In the genomic region with DNA sequence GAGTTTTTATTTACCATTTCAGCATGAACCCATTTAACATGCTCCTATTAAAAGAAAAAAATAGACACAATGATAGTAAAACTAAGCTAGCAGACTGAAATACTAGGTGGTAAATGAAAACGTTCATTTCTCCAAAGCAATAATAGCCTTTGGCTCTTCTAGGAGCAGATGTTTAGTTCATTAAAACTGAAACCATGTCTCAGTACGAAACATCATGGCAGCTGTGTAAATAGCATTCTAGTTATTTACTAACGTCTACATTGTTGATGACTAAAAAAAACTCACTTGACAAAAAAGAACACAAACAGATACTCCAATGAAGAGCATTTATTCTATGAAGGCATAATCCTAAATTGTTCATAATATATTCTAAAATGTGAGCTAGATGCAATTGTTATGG, we compare ENCODE assay signal across 23 cellular contexts. TPM values are rescaled to one million over a fixed set of nuclear protein-coding genes. Genes with fewer than 3 reads are reported as not detected.
A peak's percentile ranks its signal among the peaks of the same experiment; 100 is the strongest.
DNase-seq lines count a peak whose midpoint lies in the region; ATAC-seq and FAIRE-seq lines count a peak whose summit lies in the region.
"Had no signal": no experiment of that assay in that cellular context is flagged by ENCODE, and none has a peak within 500 bp of the region (broad histone marks: within the 10 kb centered on the region; RNA-seq: fewer than 3 reads in every experiment).

No MANE protein-coding gene starts in this region.

- H3F3A ChIP-seq in GM23248 (ENCODE audit: insufficient read depth), result peaks cover 3% of the 10 kb centered on the region

- ATAC-seq in HG02973 (IDR thresholded peaks at IDR 0.05; ENCODE audit: unreplicated experiment), result peak; percentile 79
- ATAC-seq: activated T-cell treated with anti-CD3 and anti-CD28 coated beads, Interleukin-2, amount 50 U/mL, for 4 hours; heart left ventricle; left lobe of liver; stimulated activated memory B cell treated with anti-CD40 and anti-IgM and Interleukin-4, amounts not matched to agents 10 μg/mL and 1 μg/mL and 100 μg/mL, for 72 hours had no signal

- no peaks in the 10 kb centered on the region for H3K27me3 ChIP-seq in GM23248 (replicated peaks; ENCODE audit: insufficient read depth)
- H3K27me3 ChIP-seq: heart left ventricle, sigmoid colon, testis had no signal

- H4K20me1 ChIP-seq in GM23248 (ENCODE audit: insufficient read depth), result no peaks in the 10 kb centered on the region; the same call in 1 of the 2 replicates

- H3K79me2 ChIP-seq in GM23248 (ENCODE audit: insufficient read depth), result peaks cover 23% of the 10 kb centered on the region; the same call in 1 of the 2 replicates

- 72 to 73% methylated on average over 3 of the region's 3 CpGs for WGBS in GM23248 (ENCODE audit: low coverage in 1 of 2, low lambda C conversion rate in 2 of 2, missing lambda C conversion rate in 2 of 2), 2 experiments

- no peak overlapping the region for H2AFZ ChIP-seq in GM23248

- H3K4me1 ChIP-seq in GM23248 (ENCODE audit: insufficient read depth), result no peaks in the 10 kb centered on the region
- H3K4me1 ChIP-seq: heart left ventricle, sigmoid colon, testis had no signal

- peaks cover 62% of the 10 kb centered on the region for H3K36me3 ChIP-seq in GM23248 (ENCODE audit: low read depth)

- no peak overlapping the region for H3K27ac ChIP-seq in GM23248
- H3K27ac ChIP-seq: heart left ventricle, RWPE1, sigmoid colon, testis had no signal

- H3K4me3 ChIP-seq in GM23248, result no peak overlapping the region
- H3K4me3 ChIP-seq: heart left ventricle, sigmoid colon, testis had no signal

- H3K9ac ChIP-seq in GM23248, result no peak overlapping the region

- H3K4me2 ChIP-seq in GM23248 (ENCODE audit: unreplicated experiment), result no peak overlapping the region

- in situ Hi-C loops in GM23248 (cut with MboI), result no loop called here

- H3K9me2 ChIP-seq in GM23248 (ENCODE audit: insufficient read depth), result no peaks in the 10 kb centered on the region

- FAIRE-seq in islet of Langerhans (lab: Jason Lieb, UNC), result peak; percentile 33

- peak; percentile 84 for DNase-seq in NCI-H146 (lab: John Stamatoyannopoulos, UW)
- DNase-seq in NCI-H2196 (lab: John Stamatoyannopoulos, UW; ENCODE audit: unreplicated experiment), result peak; percentile 91
- no peak for DNase-seq in activated naive CD4-positive, alpha-beta T cell treated with Interleukin-2 at 50 U/mL for 16 hours
- no peak for DNase-seq in GM23248
- DNase-seq in medulla oblongata (ENCODE audit: extremely low spot score), result no peak
- DNase-seq: activated CD4-positive, CD25-positive, alpha-beta regulatory T cell treated with anti-CD3 and anti-CD28 coated beads, Interleukin-2, amount 50 U/mL, for 72 hours; activated naive CD4-positive, alpha-beta T cell treated with anti-CD3 and anti-CD28 coated beads, Interleukin-2, amount 10 ng/mL, durations not matched to agents 7 days and 5 days; activated T-cell treated with anti-CD3 and anti-CD28 coated beads, Interleukin-2, amount 50 U/mL, for 4 hours; CD4-positive, CD25-positive, alpha-beta regulatory T cell; DMS79; H7; heart left ventricle; midbrain; posterior cingulate gyrus; sigmoid colon; testis had no signal

- H3K9me3 ChIP-seq in GM23248 (ENCODE audit: low read depth), result no peaks in the 10 kb centered on the region
- H3K9me3 ChIP-seq: heart left ventricle, sigmoid colon, testis had no signal

RNA-seq across cellular contexts. Expression of a gene that starts 17.9 kb away (rescaled TPM):
- total RNA-seq in GM23248 (2014; rRNA removed; shearing (Covaris generic)), result 102 and 117 TPM in 2 replicates
- 71.7 and 80.3 TPM in 2 replicates for polyA plus RNA-seq in GM23248 (2016; fragmentation: Nextera tagmentation; extraction: Ambion mirVana)

RNA-seq across cellular contexts. Expression of a gene that starts 18.1 kb away (rescaled TPM):
- 73.0 and 73.3 TPM in 2 replicates for total RNA-seq in GM23248 (2014; rRNA removed; shearing (Covaris generic))
- polyA plus RNA-seq in GM23248 (2016; fragmentation: Nextera tagmentation; extraction: Ambion mirVana), result 105 and 108 TPM in 2 replicates

RNA-seq across cellular contexts. Expression of a gene that starts 42.6 kb away (rescaled TPM):
- 0.63 and 1.2 TPM in 2 replicates for total RNA-seq in GM23248 (2014; rRNA removed; shearing (Covaris generic))
- polyA plus RNA-seq in GM23248 (2016; fragmentation: Nextera tagmentation; extraction: Ambion mirVana), result 0.24 and 0.37 TPM in 2 replicates
- total RNA-seq: endothelial cell of umbilical vein, H7 had no signal
- polyA plus RNA-seq: neural cell had no signal

RNA-seq across cellular contexts. Expression of a gene that starts 46.1 kb away (rescaled TPM):
- 13.4 and 15.7 TPM in 2 replicates for total RNA-seq in GM23248 (2014; rRNA removed; shearing (Covaris generic))
- polyA plus RNA-seq in GM23248 (2016; fragmentation: Nextera tagmentation; extraction: Ambion mirVana), result 22.5 and 23.2 TPM in 2 replicates

Comparison
In these comparisons a context has a peak if more than half of its experiments do, and no peak if none do; other contexts are left out.
1. DNase-seq: peak in NCI-H146 (single experiment) and NCI-H2196 (single experiment); none in activated naive CD4-positive, alpha-beta T cell treated with Interleukin-2 at 50 U/mL for 16 hours (single experiment), GM23248 (single experiment) and medulla oblongata (single experiment).